Comparison of ENCODE assay signal across 1 cellular context in genomic region chr4:128560754-128561495, GRCh38.
TF ChIP-seq lines count a peak whose summit lies in the region.

No MANE protein-coding gene starts in this region.

TF ChIP-seq in K562, 482 proteins besides CTCF, POLR2A, EP300 and RAD21 (continued from another document and continues in another):
- no peak for TF ChIP-seq UBTF (IDR thresholded peaks at IDR 0.05; ENCODE audit: borderline replicate concordance in 1 of 2, low read depth in 2 of 2, low read length in 2 of 2)
- peak; percentile 38 for TF ChIP-seq MEIS2 (IDR thresholded peaks at IDR 0.05; ENCODE audit: partially characterized antibody)
- TF ChIP-seq NFE2 (IDR thresholded peaks at IDR 0.05; ENCODE audit: low read depth): no peak
- no peak for TF ChIP-seq HOMEZ (CRISPR knock-in tag; IDR thresholded peaks at IDR 0.05)
- TF ChIP-seq BRF1 (IDR thresholded peaks at IDR 0.05; ENCODE audit: borderline replicate concordance, extremely low read depth, insufficient read length): no peak
- TF ChIP-seq, protein P1, sequence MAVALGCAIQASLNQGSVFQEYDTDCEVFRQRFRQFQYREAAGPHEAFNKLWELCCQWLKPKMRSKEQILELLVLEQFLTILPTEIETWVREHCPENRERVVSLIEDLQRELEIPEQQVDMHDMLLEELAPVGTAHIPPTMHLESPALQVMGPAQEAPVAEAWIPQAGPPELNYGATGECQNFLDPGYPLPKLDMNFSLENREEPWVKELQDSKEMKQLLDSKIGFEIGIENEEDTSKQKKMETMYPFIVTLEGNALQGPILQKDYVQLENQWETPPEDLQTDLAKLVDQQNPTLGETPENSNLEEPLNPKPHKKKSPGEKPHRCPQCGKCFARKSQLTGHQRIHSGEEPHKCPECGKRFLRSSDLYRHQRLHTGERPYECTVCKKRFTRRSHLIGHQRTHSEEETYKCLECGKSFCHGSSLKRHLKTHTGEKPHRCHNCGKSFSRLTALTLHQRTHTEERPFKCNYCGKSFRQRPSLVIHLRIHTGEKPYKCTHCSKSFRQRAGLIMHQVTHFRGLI (CRISPR knock-in tag; IDR thresholded peaks at IDR 0.05): no peak
- TF ChIP-seq, protein P2, sequence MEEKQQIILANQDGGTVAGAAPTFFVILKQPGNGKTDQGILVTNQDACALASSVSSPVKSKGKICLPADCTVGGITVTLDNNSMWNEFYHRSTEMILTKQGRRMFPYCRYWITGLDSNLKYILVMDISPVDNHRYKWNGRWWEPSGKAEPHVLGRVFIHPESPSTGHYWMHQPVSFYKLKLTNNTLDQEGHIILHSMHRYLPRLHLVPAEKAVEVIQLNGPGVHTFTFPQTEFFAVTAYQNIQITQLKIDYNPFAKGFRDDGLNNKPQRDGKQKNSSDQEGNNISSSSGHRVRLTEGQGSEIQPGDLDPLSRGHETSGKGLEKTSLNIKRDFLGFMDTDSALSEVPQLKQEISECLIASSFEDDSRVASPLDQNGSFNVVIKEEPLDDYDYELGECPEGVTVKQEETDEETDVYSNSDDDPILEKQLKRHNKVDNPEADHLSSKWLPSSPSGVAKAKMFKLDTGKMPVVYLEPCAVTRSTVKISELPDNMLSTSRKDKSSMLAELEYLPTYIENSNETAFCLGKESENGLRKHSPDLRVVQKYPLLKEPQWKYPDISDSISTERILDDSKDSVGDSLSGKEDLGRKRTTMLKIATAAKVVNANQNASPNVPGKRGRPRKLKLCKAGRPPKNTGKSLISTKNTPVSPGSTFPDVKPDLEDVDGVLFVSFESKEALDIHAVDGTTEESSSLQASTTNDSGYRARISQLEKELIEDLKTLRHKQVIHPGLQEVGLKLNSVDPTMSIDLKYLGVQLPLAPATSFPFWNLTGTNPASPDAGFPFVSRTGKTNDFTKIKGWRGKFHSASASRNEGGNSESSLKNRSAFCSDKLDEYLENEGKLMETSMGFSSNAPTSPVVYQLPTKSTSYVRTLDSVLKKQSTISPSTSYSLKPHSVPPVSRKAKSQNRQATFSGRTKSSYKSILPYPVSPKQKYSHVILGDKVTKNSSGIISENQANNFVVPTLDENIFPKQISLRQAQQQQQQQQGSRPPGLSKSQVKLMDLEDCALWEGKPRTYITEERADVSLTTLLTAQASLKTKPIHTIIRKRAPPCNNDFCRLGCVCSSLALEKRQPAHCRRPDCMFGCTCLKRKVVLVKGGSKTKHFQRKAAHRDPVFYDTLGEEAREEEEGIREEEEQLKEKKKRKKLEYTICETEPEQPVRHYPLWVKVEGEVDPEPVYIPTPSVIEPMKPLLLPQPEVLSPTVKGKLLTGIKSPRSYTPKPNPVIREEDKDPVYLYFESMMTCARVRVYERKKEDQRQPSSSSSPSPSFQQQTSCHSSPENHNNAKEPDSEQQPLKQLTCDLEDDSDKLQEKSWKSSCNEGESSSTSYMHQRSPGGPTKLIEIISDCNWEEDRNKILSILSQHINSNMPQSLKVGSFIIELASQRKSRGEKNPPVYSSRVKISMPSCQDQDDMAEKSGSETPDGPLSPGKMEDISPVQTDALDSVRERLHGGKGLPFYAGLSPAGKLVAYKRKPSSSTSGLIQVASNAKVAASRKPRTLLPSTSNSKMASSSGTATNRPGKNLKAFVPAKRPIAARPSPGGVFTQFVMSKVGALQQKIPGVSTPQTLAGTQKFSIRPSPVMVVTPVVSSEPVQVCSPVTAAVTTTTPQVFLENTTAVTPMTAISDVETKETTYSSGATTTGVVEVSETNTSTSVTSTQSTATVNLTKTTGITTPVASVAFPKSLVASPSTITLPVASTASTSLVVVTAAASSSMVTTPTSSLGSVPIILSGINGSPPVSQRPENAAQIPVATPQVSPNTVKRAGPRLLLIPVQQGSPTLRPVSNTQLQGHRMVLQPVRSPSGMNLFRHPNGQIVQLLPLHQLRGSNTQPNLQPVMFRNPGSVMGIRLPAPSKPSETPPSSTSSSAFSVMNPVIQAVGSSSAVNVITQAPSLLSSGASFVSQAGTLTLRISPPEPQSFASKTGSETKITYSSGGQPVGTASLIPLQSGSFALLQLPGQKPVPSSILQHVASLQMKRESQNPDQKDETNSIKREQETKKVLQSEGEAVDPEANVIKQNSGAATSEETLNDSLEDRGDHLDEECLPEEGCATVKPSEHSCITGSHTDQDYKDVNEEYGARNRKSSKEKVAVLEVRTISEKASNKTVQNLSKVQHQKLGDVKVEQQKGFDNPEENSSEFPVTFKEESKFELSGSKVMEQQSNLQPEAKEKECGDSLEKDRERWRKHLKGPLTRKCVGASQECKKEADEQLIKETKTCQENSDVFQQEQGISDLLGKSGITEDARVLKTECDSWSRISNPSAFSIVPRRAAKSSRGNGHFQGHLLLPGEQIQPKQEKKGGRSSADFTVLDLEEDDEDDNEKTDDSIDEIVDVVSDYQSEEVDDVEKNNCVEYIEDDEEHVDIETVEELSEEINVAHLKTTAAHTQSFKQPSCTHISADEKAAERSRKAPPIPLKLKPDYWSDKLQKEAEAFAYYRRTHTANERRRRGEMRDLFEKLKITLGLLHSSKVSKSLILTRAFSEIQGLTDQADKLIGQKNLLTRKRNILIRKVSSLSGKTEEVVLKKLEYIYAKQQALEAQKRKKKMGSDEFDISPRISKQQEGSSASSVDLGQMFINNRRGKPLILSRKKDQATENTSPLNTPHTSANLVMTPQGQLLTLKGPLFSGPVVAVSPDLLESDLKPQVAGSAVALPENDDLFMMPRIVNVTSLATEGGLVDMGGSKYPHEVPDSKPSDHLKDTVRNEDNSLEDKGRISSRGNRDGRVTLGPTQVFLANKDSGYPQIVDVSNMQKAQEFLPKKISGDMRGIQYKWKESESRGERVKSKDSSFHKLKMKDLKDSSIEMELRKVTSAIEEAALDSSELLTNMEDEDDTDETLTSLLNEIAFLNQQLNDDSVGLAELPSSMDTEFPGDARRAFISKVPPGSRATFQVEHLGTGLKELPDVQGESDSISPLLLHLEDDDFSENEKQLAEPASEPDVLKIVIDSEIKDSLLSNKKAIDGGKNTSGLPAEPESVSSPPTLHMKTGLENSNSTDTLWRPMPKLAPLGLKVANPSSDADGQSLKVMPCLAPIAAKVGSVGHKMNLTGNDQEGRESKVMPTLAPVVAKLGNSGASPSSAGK (IDR thresholded peaks at IDR 0.05): no peak
- TF ChIP-seq ZNF318 (IDR thresholded peaks at IDR 0.05; ENCODE audit: borderline replicate concordance in 1 of 2, low read depth in 1 of 2): 0 out of 4 replicates have a peak, but pooled peaks of 1 of the 2 experiments have one; percentile 28
- no peak for TF ChIP-seq TRIM24 (IDR thresholded peaks at IDR 0.05)
- no peak for TF ChIP-seq FOXO4 (CRISPR knock-in tag; IDR thresholded peaks at IDR 0.05)
- no peak for TF ChIP-seq KDM2B (CRISPR knock-in tag; IDR thresholded peaks at IDR 0.05)
- TF ChIP-seq EWSR1 (IDR thresholded peaks at IDR 0.05; ENCODE audit: borderline replicate concordance, low read depth, partially characterized antibody): no peak
- peak; percentile 98 for TF ChIP-seq SOX6 (IDR thresholded peaks at IDR 0.05)
- TF ChIP-seq FOXA3 (CRISPR knock-in tag; conservative IDR thresholded peaks at IDR 0.05 in 1 of 2, IDR thresholded peaks at IDR 0.05 in 1 of 2): peak in 1 of 2 experiments; percentile 80; a peak in 2 of 4 replicates
- no peak for TF ChIP-seq MYNN (IDR thresholded peaks at IDR 0.05)
- no peak for TF ChIP-seq MYNN (CRISPR knock-in tag; IDR thresholded peaks at IDR 0.05)
- no peak for TF ChIP-seq MBD1 (CRISPR knock-in tag; IDR thresholded peaks at IDR 0.05)
- TF ChIP-seq KDM1A (IDR thresholded peaks at IDR 0.05): 0 out of 4 replicates have a peak, but pooled peaks of 1 of the 2 experiments have one; percentile 19
